ENCODE assay signal across 20 cellular contexts in genomic region chr14:74524076-74524812, GRCh38. TPM values are rescaled to one million over a fixed set of nuclear protein-coding genes. Genes with fewer than 3 reads are reported as not detected.
DNase-seq lines count a peak whose midpoint lies in the region; ATAC-seq and TF ChIP-seq lines count a peak whose summit lies in the region.
"Had no signal": no experiment of that assay in that cellular context is flagged by ENCODE, and none has a peak within 500 bp of the region (broad histone marks: within the 10 kb centered on the region; RNA-seq: fewer than 3 reads in every experiment).

No MANE protein-coding gene starts in this region.

- H3K36me3 ChIP-seq in BLaER1 treated with 17β-estradiol and CSF1 and Interleukin-3, amounts not matched to agents 10 nM and 100 nM = peaks cover 0 to 3% (median 0%) of the 10 kb centered on the region in 11 experiments; a peak in 1 of 22 replicates

- no peak overlapping the region for H3K27ac ChIP-seq in BLaER1 treated with 17β-estradiol and CSF1 and Interleukin-3, amounts not matched to agents 10 nM and 100 nM
- H3K27ac ChIP-seq: esophagus muscularis mucosa had no signal

- TF ChIP-seq CTCF in fibroblast of the aortic adventitia (IDR thresholded peaks at IDR 0.05; ENCODE audit: insufficient read depth, low read length) = no peak

- no peaks in the 10 kb centered on the region for H3K27me3 ChIP-seq in BLaER1 treated with 17β-estradiol and CSF1 and Interleukin-3, amounts not matched to agents 10 nM and 100 nM
- H3K27me3 ChIP-seq: esophagus muscularis mucosa, upper lobe of left lung had no signal

- peak; percentile 27 for ATAC-seq in sciatic nerve
- no peak for ATAC-seq in HG03520 (IDR thresholded peaks at IDR 0.05; ENCODE audit: unreplicated experiment)
- ATAC-seq: activated CD4-positive, alpha-beta T cell treated with anti-CD3 and anti-CD28 coated beads for 36 hours; activated T-cell treated with anti-CD3 and anti-CD28 coated beads, Interleukin-2, amount 50 U/mL, for 72 hours; effector memory CD8-positive, alpha-beta T cell; K562 had no signal

- intact Hi-C loops in sciatic nerve (cut with DNase I) = no loop called here

- no peak overlapping the region for H3K9ac ChIP-seq in BLaER1 treated with 17β-estradiol and CSF1 and Interleukin-3, amounts not matched to agents 10 nM and 100 nM

- no peak overlapping the region for H3K4me3 ChIP-seq in BLaER1 treated with 17β-estradiol and CSF1 and Interleukin-3, amounts not matched to agents 10 nM and 100 nM
- no peak overlapping the region for H3K4me3 ChIP-seq in fibroblast of the aortic adventitia (ENCODE audit: low read depth, low read length)
- H3K4me3 ChIP-seq: esophagus muscularis mucosa, K562, upper lobe of left lung had no signal

- H3K4me2 ChIP-seq in BLaER1 treated with 17β-estradiol and CSF1 and Interleukin-3, amounts not matched to agents 10 nM and 100 nM = peak overlapping the region in 6 of 11 experiments; percentile 2 to 81 (median 59); a peak in 10 of 22 replicates

- peaks cover 15 to 44% (median 31%) of the 10 kb centered on the region in 10 experiments for H3K4me1 ChIP-seq in BLaER1 treated with 17β-estradiol and CSF1 and Interleukin-3, amounts not matched to agents 10 nM and 100 nM
- H3K4me1 ChIP-seq: esophagus muscularis mucosa had no signal

- DNase-seq in SW480 (ENCODE audit: low spot score) (peak; percentile 19), fibroblast of the aortic adventitia (ENCODE audit: low read depth) (peak; percentile 46), sciatic nerve (ENCODE audit: low spot score) (no peak), NCI-H2081 treated with DMSO at 0.1 percent for 48 hours (lab: John Stamatoyannopoulos, UW) (no peak), AG08395 (ENCODE audit: low spot score) (no peak), NCI-H82 treated with DMSO at 0.1 percent for 48 hours (lab: John Stamatoyannopoulos, UW; ENCODE audit: unreplicated experiment) (no peak)
- DNase-seq: activated CD4-positive, alpha-beta T cell treated with anti-CD3 and anti-CD28 coated beads for 36 hours; activated naive CD4-positive, alpha-beta T cell treated with anti-CD3 and anti-CD28 coated beads, Interleukin-2, amount 10 ng/mL, durations not matched to agents 7 days and 5 days; activated T-cell treated with anti-CD3 and anti-CD28 coated beads, Interleukin-2, amount 50 U/mL, for 72 hours; CD4-positive, CD25-positive, alpha-beta regulatory T cell; DMS153; effector memory CD8-positive, alpha-beta T cell; MV-4-11; NCI-H187; retina had no signal

- H4K20me1 ChIP-seq in BLaER1 treated with 17β-estradiol and CSF1 and Interleukin-3, amounts not matched to agents 10 nM and 100 nM = no peaks in the 10 kb centered on the region; a peak in 2 of 22 replicates

- no peaks in the 10 kb centered on the region for H3K9me3 ChIP-seq in BLaER1 treated with 17β-estradiol and CSF1 and Interleukin-3, amounts not matched to agents 10 nM and 100 nM (replicated peaks in 1 of 11)
- H3K9me3 ChIP-seq: esophagus muscularis mucosa, upper lobe of left lung had no signal

RNA-seq across cellular contexts. Expression of gene ISCA2, which starts 30.7 kb away (rescaled TPM):
- 3.1 and 12.9 TPM in 2 replicates for total RNA-seq in fibroblast of the aortic adventitia (ENCODE audit: low replicate concordance)
- 19.3 TPM for total RNA-seq in sciatic nerve

RNA-seq across cellular contexts. Expression of gene NPC2, which starts 31.1 kb away (rescaled TPM):
- total RNA-seq in fibroblast of the aortic adventitia (ENCODE audit: low replicate concordance) = 189 and 291 TPM in 2 replicates
- 258 TPM for total RNA-seq in sciatic nerve

Comparison
In these comparisons a context has a peak if more than half of its experiments do, and no peak if none do; other contexts are left out.
1. DNase-seq: peak in SW480 (single experiment) and fibroblast of the aortic adventitia (single experiment); none in sciatic nerve (single experiment), NCI-H2081 treated with DMSO at 0.1 percent for 48 hours (single experiment), AG08395 (single experiment) and NCI-H82 treated with DMSO at 0.1 percent for 48 hours (single experiment).